12 cellular contexts compared by ENCODE assay signal in genomic region chr13:99383511-99383921, GRCh38.
DNase-seq lines count a peak whose midpoint lies in the region; ATAC-seq lines count a peak whose summit lies in the region.
"Had no signal": no experiment of that assay in that cellular context is flagged by ENCODE, and none has a peak within 500 bp of the region (broad histone marks: within the 10 kb centered on the region; RNA-seq: fewer than 3 reads in every experiment).

No MANE protein-coding gene starts in this region.

- peak overlapping the region; percentile 46 for H3K27ac ChIP-seq in thymus (ENCODE audit: low read depth)
- H3K27ac ChIP-seq: prostate gland, testis had no signal

- peaks cover 97% of the 10 kb centered on the region for H3K4me1 Mint-ChIP-seq in activated naive CD4-positive, alpha-beta T cell treated with anti-CD3 and anti-CD28 coated beads, Interleukin-2, amount 10 ng/mL, durations not matched to agents 7 days and 5 days
- peaks cover 98% of the 10 kb centered on the region for H3K4me1 Mint-ChIP-seq in activated T-cell treated with anti-CD3 and anti-CD28 coated beads, Interleukin-2, amount 50 U/mL, for 4 hours (ENCODE audit: low read depth)

- no peaks in the 10 kb centered on the region for H3K9me3 Mint-ChIP-seq in activated naive CD4-positive, alpha-beta T cell treated with anti-CD3 and anti-CD28 coated beads, Interleukin-2, amount 10 ng/mL, durations not matched to agents 7 days and 5 days
- H3K9me3 Mint-ChIP-seq in activated T-cell treated with anti-CD3 and anti-CD28 coated beads, Interleukin-2, amount 50 U/mL, for 4 hours, result no peaks in the 10 kb centered on the region

- no peaks in the 10 kb centered on the region for H3K9me3 ChIP-seq in iPS-15b (ENCODE audit: control insufficient read depth, insufficient read depth, low read length)
- H3K9me3 ChIP-seq in thymus (ENCODE audit: control insufficient read depth), result no peaks in the 10 kb centered on the region
- H3K9me3 ChIP-seq: prostate gland, testis had no signal

- no peak for ATAC-seq in activated T-cell treated with anti-CD3 and anti-CD28 coated beads, Interleukin-2, amount 50 U/mL, for 4 hours

- H3K36me3 ChIP-seq in iPS-15b (ENCODE audit: control insufficient read depth, insufficient read depth, low read length) (no peaks in the 10 kb centered on the region), thymus (ENCODE audit: control insufficient read depth, insufficient read depth) (no peaks in the 10 kb centered on the region)
- H3K36me3 ChIP-seq: prostate gland had no signal

- DNase-seq in activated naive CD4-positive, alpha-beta T cell treated with anti-CD3 and anti-CD28 coated beads, Interleukin-2, amount 10 ng/mL, durations not matched to agents 7 days and 5 days, result no peak
- DNase-seq in activated naive CD4-positive, alpha-beta T cell treated with anti-CD3 and anti-CD28 coated beads, Interleukin-2, amount 50 U/mL, for 16 hours, result no peak
- no peak for DNase-seq in activated T-cell treated with anti-CD3 and anti-CD28 coated beads, Interleukin-2, amount 50 U/mL, for 4 hours
- DNase-seq in NOMO-1 (lab: John Stamatoyannopoulos, UW; ENCODE audit: unreplicated experiment in 2 of 2), result no peak
- DNase-seq in putamen (ENCODE audit: low spot score), result no peak
- no peak for DNase-seq in medulla oblongata (ENCODE audit: extremely low spot score)
- DNase-seq: GF-D8, left colon, testis had no signal

- H3K27me3 Mint-ChIP-seq in activated naive CD4-positive, alpha-beta T cell treated with anti-CD3 and anti-CD28 coated beads, Interleukin-2, amount 10 ng/mL, durations not matched to agents 7 days and 5 days, result no peaks in the 10 kb centered on the region
- no peaks in the 10 kb centered on the region for H3K27me3 Mint-ChIP-seq in activated T-cell treated with anti-CD3 and anti-CD28 coated beads, Interleukin-2, amount 50 U/mL, for 4 hours (ENCODE audit: low read depth)

- H3K36me3 Mint-ChIP-seq in activated naive CD4-positive, alpha-beta T cell treated with anti-CD3 and anti-CD28 coated beads, Interleukin-2, amount 10 ng/mL, durations not matched to agents 7 days and 5 days, result peaks cover 51% of the 10 kb centered on the region
- peaks cover 26% of the 10 kb centered on the region for H3K36me3 Mint-ChIP-seq in activated T-cell treated with anti-CD3 and anti-CD28 coated beads, Interleukin-2, amount 50 U/mL, for 4 hours (ENCODE audit: insufficient read depth)

- H3K27ac Mint-ChIP-seq in activated naive CD4-positive, alpha-beta T cell treated with anti-CD3 and anti-CD28 coated beads, Interleukin-2, amount 10 ng/mL, durations not matched to agents 7 days and 5 days, result peak overlapping the region; percentile 91

- no peaks in the 10 kb centered on the region for H3K27me3 ChIP-seq in iPS-15b (ENCODE audit: control insufficient read depth, insufficient read depth, low read length)
- H3K27me3 ChIP-seq in thymus (ENCODE audit: control insufficient read depth, insufficient read depth), result no peaks in the 10 kb centered on the region
- H3K27me3 ChIP-seq: testis had no signal

- H3K4me3 ChIP-seq in iPS-15b (ENCODE audit: low read depth, low read length) (no peak overlapping the region), thymus (ENCODE audit: low read length) (no peak overlapping the region)
- H3K4me3 ChIP-seq: prostate gland, testis had no signal

- H3K4me3 Mint-ChIP-seq in activated naive CD4-positive, alpha-beta T cell treated with anti-CD3 and anti-CD28 coated beads, Interleukin-2, amount 10 ng/mL, durations not matched to agents 7 days and 5 days, result peak overlapping the region; percentile 49
- peak overlapping the region; percentile 41 for H3K4me3 Mint-ChIP-seq in activated T-cell treated with anti-CD3 and anti-CD28 coated beads, Interleukin-2, amount 50 U/mL, for 4 hours

- WGBS in thymus, result 92% methylated on average over 11 of the region's 11 CpGs

- H3K4me1 ChIP-seq in iPS-15b (ENCODE audit: control insufficient read depth, insufficient read depth, low read length), result peaks cover 12% of the 10 kb centered on the region
- H3K4me1 ChIP-seq in thymus (ENCODE audit: control insufficient read depth, insufficient read depth, low read length), result peaks cover 33% of the 10 kb centered on the region
- H3K4me1 ChIP-seq: prostate gland had no signal

- CTCF ChIA-PET in activated naive CD4-positive, alpha-beta T cell treated with anti-CD3 and anti-CD28 coated beads, Interleukin-2, amount 10 ng/mL, durations not matched to agents 7 days and 5 days (lab: Charles Lee), result interaction anchor here (0.6 to 13.8 kb wide), 11 partner anchors 9 to 207 kb away, joined by 3 to 328 read pairs (median 3); no protein-coding TSS in a partner anchor

- peak overlapping the region; percentile 28 for H3K9ac ChIP-seq in iPS-15b (ENCODE audit: low read depth, low read length)
